Comparison of ENCODE assay signal across 9 cellular contexts in genomic region chr5:170603578-170604565, GRCh38.
DNase-seq lines count a peak whose midpoint lies in the region; ATAC-seq and TF ChIP-seq lines count a peak whose summit lies in the region.
"Had no signal": no experiment of that assay in that cellular context is flagged by ENCODE, and none has a peak within 500 bp of the region (broad histone marks: within the 10 kb centered on the region; RNA-seq: fewer than 3 reads in every experiment).

No MANE protein-coding gene starts in this region.

- no peaks in the 10 kb centered on the region for H3K4me1 ChIP-seq in left ventricle myocardium inferior
- no peaks in the 10 kb centered on the region for H3K4me1 ChIP-seq in smooth muscle cell (ENCODE audit: low read depth)

- H4K20me1 ChIP-seq in smooth muscle cell (ENCODE audit: low read depth), result no peaks in the 10 kb centered on the region

- peaks cover 75% of the 10 kb centered on the region for H3K27me3 Mint-ChIP-seq in activated T-cell treated with anti-CD3 and anti-CD28 coated beads, Interleukin-2, amount 50 U/mL, for 72 hours (ENCODE audit: low read depth)

- TF ChIP-seq CTCF in left ventricle myocardium inferior (IDR thresholded peaks at IDR 0.05; ENCODE audit: borderline replicate concordance) (peak; percentile 72), smooth muscle cell (IDR thresholded peaks at IDR 0.05; ENCODE audit: borderline replicate concordance, insufficient read depth, poor library complexity, severe bottlenecking) (peak; percentile 61)

- H3K27me3 ChIP-seq in left ventricle myocardium inferior (ENCODE audit: low read depth) (peaks cover 24% of the 10 kb centered on the region), smooth muscle cell (ENCODE audit: low read depth) (peaks cover 4% of the 10 kb centered on the region)

- H2AFZ ChIP-seq in smooth muscle cell (ENCODE audit: low read depth), result no peak overlapping the region

- no peaks in the 10 kb centered on the region for H3K36me3 Mint-ChIP-seq in activated T-cell treated with anti-CD3 and anti-CD28 coated beads, Interleukin-2, amount 50 U/mL, for 72 hours (ENCODE audit: insufficient read depth in 2 of 2)

- H3K9ac ChIP-seq in smooth muscle cell (ENCODE audit: low read depth), result no peak overlapping the region

- 52% methylated on average over 12 of the region's 12 CpGs for WGBS in smooth muscle cell (ENCODE audit: low lambda C conversion rate)

- H3K79me2 ChIP-seq in smooth muscle cell (ENCODE audit: low read depth), result no peaks in the 10 kb centered on the region

- intact Hi-C loops in left ventricle myocardium inferior (cut with micrococcal nuclease), result no loop called here

- no peak overlapping the region for H3K27ac Mint-ChIP-seq in activated T-cell treated with anti-CD3 and anti-CD28 coated beads, Interleukin-2, amount 50 U/mL, for 72 hours
- H3K27ac Mint-ChIP-seq: stimulated activated naive CD8-positive, alpha-beta T cell treated with anti-CD3 and anti-CD28 coated beads, Interleukin-15, Interleukin-2, amounts not matched to agents 100 ng/mL and 50 ng/mL, for 24 hours had no signal

- H3K4me3 Mint-ChIP-seq in activated T-cell treated with anti-CD3 and anti-CD28 coated beads, Interleukin-2, amount 50 U/mL, for 72 hours, result no peak overlapping the region
- H3K4me3 Mint-ChIP-seq: stimulated activated naive CD8-positive, alpha-beta T cell treated with anti-CD3 and anti-CD28 coated beads, Interleukin-15, Interleukin-2, amounts not matched to agents 100 ng/mL and 50 ng/mL, for 24 hours had no signal

- no peaks in the 10 kb centered on the region for H3F3A ChIP-seq in smooth muscle cell (ENCODE audit: low read depth)

- no peak overlapping the region for H3K27ac ChIP-seq in left ventricle myocardium inferior (replicated peaks)
- H3K27ac ChIP-seq in smooth muscle cell (ENCODE audit: low read depth), result no peak overlapping the region

- DNase-seq in NCI-H2196 (lab: John Stamatoyannopoulos, UW; ENCODE audit: unreplicated experiment) (peak; percentile 51), NCI-H2196 treated with DMSO at 0.1 percent for 48 hours (lab: John Stamatoyannopoulos, UW; ENCODE audit: unreplicated experiment) (no peak), NCI-H774 (lab: John Stamatoyannopoulos, UW) (peak; percentile 13), left ventricle myocardium inferior (peak; percentile 34), smooth muscle cell (lab: John Stamatoyannopoulos, UW; ENCODE audit: unreplicated experiment) (no peak), NCI-H446 treated with DMSO at 0.1 percent for 48 hours (lab: John Stamatoyannopoulos, UW) (no peak)
- DNase-seq in activated T-cell treated with anti-CD3 and anti-CD28 coated beads, Interleukin-2, amount 50 U/mL, for 72 hours, result peak; percentile 65

- peaks cover 7% of the 10 kb centered on the region for H3K4me1 Mint-ChIP-seq in activated T-cell treated with anti-CD3 and anti-CD28 coated beads, Interleukin-2, amount 50 U/mL, for 72 hours (ENCODE audit: low read depth)

- no peak overlapping the region for H3K4me2 ChIP-seq in smooth muscle cell

- no peaks in the 10 kb centered on the region for H3K9me3 Mint-ChIP-seq in activated T-cell treated with anti-CD3 and anti-CD28 coated beads, Interleukin-2, amount 50 U/mL, for 72 hours
- H3K9me3 Mint-ChIP-seq: stimulated activated naive CD8-positive, alpha-beta T cell treated with anti-CD3 and anti-CD28 coated beads, Interleukin-15, Interleukin-2, amounts not matched to agents 100 ng/mL and 50 ng/mL, for 24 hours had no signal

- H3K9me3 ChIP-seq in left ventricle myocardium inferior (replicated peaks), result no peaks in the 10 kb centered on the region
- no peaks in the 10 kb centered on the region for H3K9me3 ChIP-seq in smooth muscle cell (replicated peaks; ENCODE audit: low read depth)

- peak; percentile 57 for ATAC-seq in HG02610 (IDR thresholded peaks at IDR 0.05; ENCODE audit: unreplicated experiment)
- peak; percentile 73 to 77 for ATAC-seq in activated T-cell treated with anti-CD3 and anti-CD28 coated beads, Interleukin-2, amount 50 U/mL, for 72 hours (replicated peaks in 1 of 2)

- H3K36me3 ChIP-seq in left ventricle myocardium inferior (no peaks in the 10 kb centered on the region), smooth muscle cell (ENCODE audit: low read depth) (no peaks in the 10 kb centered on the region)

- H3K4me3 ChIP-seq in left ventricle myocardium inferior, result no peak overlapping the region
- H3K4me3 ChIP-seq in smooth muscle cell, result no peak overlapping the region

Comparison
In these comparisons a context has a peak if more than half of its experiments do, and no peak if none do; other contexts are left out.
1. DNase-seq: peak in NCI-H2196 (single experiment), NCI-H774 (single experiment), activated T-cell treated with anti-CD3 and anti-CD28 coated beads, Interleukin-2, amount 50 U/mL, for 72 hours (2 of 2) and left ventricle myocardium inferior (single experiment); none in NCI-H2196 treated with DMSO at 0.1 percent for 48 hours (single experiment), smooth muscle cell (single experiment) and NCI-H446 treated with DMSO at 0.1 percent for 48 hours (single experiment).